ENCODE assay signal across 9 cellular contexts in the genomic region with DNA sequence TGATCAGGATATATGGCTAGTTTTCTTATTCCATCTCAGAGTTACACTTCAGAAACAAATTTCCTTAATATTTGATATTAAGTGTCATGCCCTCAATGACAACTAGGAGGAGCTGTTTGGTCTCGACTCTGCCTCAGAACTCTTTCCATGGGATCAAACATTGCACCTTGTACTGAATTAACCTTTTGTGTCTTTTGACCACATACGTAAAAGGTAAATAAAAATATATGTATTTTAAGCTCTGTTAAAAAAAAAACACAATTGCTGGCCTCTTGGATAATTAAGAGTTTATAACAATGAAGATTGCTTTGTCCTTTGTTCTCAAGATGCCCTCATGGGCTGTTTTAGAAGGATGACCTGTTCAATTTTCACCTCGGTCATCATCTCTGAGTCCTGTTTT. TPM values are rescaled to one million over a fixed set of nuclear protein-coding genes. Genes with fewer than 3 reads are reported as not detected.
DNase-seq lines count a peak whose midpoint lies in the region; TF ChIP-seq lines count a peak whose summit lies in the region.
"Had no signal": no experiment of that assay in that cellular context is flagged by ENCODE, and none has a peak within 500 bp of the region (broad histone marks: within the 10 kb centered on the region; RNA-seq: fewer than 3 reads in every experiment).

No MANE protein-coding gene starts in this region.

- peak overlapping the region; percentile 60 for H3K18ac ChIP-seq in mesendoderm (ENCODE audit: low read length)

- 20% methylated on average over 3 of the region's 3 CpGs for WGBS in mammary epithelial cell (ENCODE audit: low coverage, missing lambda C conversion rate)
- WGBS in mesendoderm (ENCODE audit: extremely low coverage, insufficient coverage, low lambda C conversion rate): no CpG with 5 or more reads among the region's 3 CpGs

- no peak overlapping the region for H2BK5ac ChIP-seq in mesendoderm (ENCODE audit: low read length)

- H3K4me2 ChIP-seq in mammary epithelial cell (ENCODE audit: insufficient read depth, low read depth, low read length) (no peak overlapping the region), mesendoderm (ENCODE audit: low read length) (no peak overlapping the region)

- H3K27me3 ChIP-seq in mammary epithelial cell (ENCODE audit: insufficient read depth, low read length) (no peaks in the 10 kb centered on the region), mesendoderm (ENCODE audit: insufficient read depth, low read length, poor library complexity) (no peaks in the 10 kb centered on the region)

- no peak overlapping the region for H3K23ac ChIP-seq in mesendoderm (ENCODE audit: low read length)

- intact Hi-C loops in mammary epithelial cell (cut with micrococcal nuclease): loop anchor here (1.0 to 2.0 kb wide), 5 partner anchors 20 to 466 kb away; no protein-coding TSS in a partner anchor

- in situ Hi-C loops in mammary epithelial cell (cut with MboI; ENCODE audit: low sequenced_read_pairs in 2 of 2): loop anchor here (10.0 kb wide), 1 partner anchor 470 kb away; no protein-coding TSS in a partner anchor

- DNase-seq in NCI-H2107 treated with DMSO at 0.1 percent for 48 hours (lab: John Stamatoyannopoulos, UW; ENCODE audit: unreplicated experiment): peak; percentile 10
- no peak for DNase-seq in NCI-H2107 (lab: John Stamatoyannopoulos, UW)
- peak; percentile 25 for DNase-seq in H4 (ENCODE audit: low spot score)
- DNase-seq in NCI-H146 treated with DMSO at 0.1 percent for 48 hours (lab: John Stamatoyannopoulos, UW; ENCODE audit: unreplicated experiment): peak; percentile 25
- peak; percentile 43 for DNase-seq in mammary epithelial cell
- peak; percentile 40 for DNase-seq in mesendoderm
- DNase-seq in activated T-cell treated with anti-CD3 and anti-CD28 coated beads, Interleukin-2, amount 50 U/mL, for 48 hours: no peak
- no peak for DNase-seq in stimulated activated CD4-positive, alpha-beta T cell treated with anti-CD3 and anti-CD28 coated beads, Interleukin-12 subunit alpha, Interleukin-12 subunit beta, amount 100 ng/mL, for 4 hours

- H3K9me3 ChIP-seq in mammary epithelial cell (replicated peaks; ENCODE audit: insufficient read depth, low read length): peaks cover 12% of the 10 kb centered on the region

- no peak overlapping the region for H2BK120ac ChIP-seq in mesendoderm (ENCODE audit: low read depth, low read length)

- no peak overlapping the region for H2BK15ac ChIP-seq in mesendoderm (replicated peaks; ENCODE audit: low read depth)

- no peaks in the 10 kb centered on the region for H3K79me2 ChIP-seq in mammary epithelial cell (ENCODE audit: insufficient read depth, low read length)
- no peaks in the 10 kb centered on the region for H3K79me2 ChIP-seq in mesendoderm (ENCODE audit: control insufficient read depth, insufficient read depth, low read length)

- no peak overlapping the region for H2AK5ac ChIP-seq in mesendoderm (ENCODE audit: low read length)

- no peak overlapping the region for H3K9ac ChIP-seq in mammary epithelial cell (ENCODE audit: insufficient read depth, low read length)
- no peak overlapping the region for H3K9ac ChIP-seq in mesendoderm (ENCODE audit: low read length)

- H4K8ac ChIP-seq in mesendoderm (ENCODE audit: low read depth, low read length): peak overlapping the region; percentile 56

- no peak overlapping the region for H3K4ac ChIP-seq in mesendoderm (ENCODE audit: low read depth, low read length)

- CTCF ChIA-PET in mammary epithelial cell (lab: Charles Lee; ENCODE audit: low non-redundant PET): interaction anchor here (0.6 to 0.7 kb wide), 4 partner anchors 245 to 1097 kb away, joined by 4 to 8 read pairs (median 6); no protein-coding TSS in a partner anchor

- H4K5ac ChIP-seq in mesendoderm (ENCODE audit: low read length): no peak overlapping the region

- H3K4me3 ChIP-seq in mammary epithelial cell (replicated peaks in 1 of 3; ENCODE audit: insufficient read depth in 1 of 3, low read depth in 2 of 3, low read length in 3 of 3) (no peak overlapping the region), mesendoderm (ENCODE audit: low read length) (no peak overlapping the region)

- H3K79me1 ChIP-seq in mesendoderm (ENCODE audit: low read length): no peaks in the 10 kb centered on the region

- H3K4me1 ChIP-seq in mammary epithelial cell (ENCODE audit: insufficient read depth, low read length) (peaks cover 5% of the 10 kb centered on the region), mesendoderm (ENCODE audit: control insufficient read depth, low read depth, low read length) (no peaks in the 10 kb centered on the region)

- H3K56ac ChIP-seq in mesendoderm (ENCODE audit: low read length): no peak overlapping the region

- dilution Hi-C loops in mammary epithelial cell (cut with HindIII; ENCODE audit: low sequenced_read_pairs): no loop called here

- H2AFZ ChIP-seq in mammary epithelial cell (ENCODE audit: low read depth, low read length): no peak overlapping the region

- H4K20me1 ChIP-seq in mammary epithelial cell (ENCODE audit: insufficient read depth, low read length): no peaks in the 10 kb centered on the region

- peak; percentile 84 to 87 for TF ChIP-seq CTCF in mammary epithelial cell (conservative IDR thresholded peaks at IDR 0.05 in 1 of 2, IDR thresholded peaks at IDR 0.05 in 1 of 2; ENCODE audit: extremely low read depth in 1 of 2, insufficient read depth in 1 of 2, low read depth in 1 of 2, low read length in 2 of 2)

- no TSS peak for BruUV-seq in mammary epithelial cell (replicated peaks; lab: Mats Ljungman, UMichigan)

- H3K27ac ChIP-seq in mammary epithelial cell (ENCODE audit: insufficient read depth, low read depth, low read length) (no peak overlapping the region), mesendoderm (ENCODE audit: low read depth, low read length) (no peak overlapping the region)

- H3K36me3 ChIP-seq in mammary epithelial cell (ENCODE audit: insufficient read depth, low read length) (no peaks in the 10 kb centered on the region), mesendoderm (ENCODE audit: control insufficient read depth, insufficient read depth, low read length) (no peaks in the 10 kb centered on the region)

RNA-seq across cellular contexts. Expression of a gene that starts 18.7 kb away (rescaled TPM):
- total RNA-seq in H4 (2014; rRNA removed; shearing (Covaris generic)): 246 and 270 TPM in 2 replicates
- over 10,000 TPM; 11,348 to 20,313 TPM for total RNA-seq in mammary epithelial cell
- 3,880 TPM for polyA plus RNA-seq in mammary epithelial cell
- 7,804 TPM for polyA minus RNA-seq in mammary epithelial cell
- 82.2 TPM for polyA plus RNA-seq in mesendoderm (2013, experiment 1 of 2)
- polyA plus RNA-seq in mesendoderm (2013, experiment 2 of 2): 79.8 TPM
- total RNA-seq: CD4-positive, alpha-beta memory T cell had no signal

Comparison
In these comparisons a context has a peak if more than half of its experiments do, and no peak if none do; other contexts are left out.
1. DNase-seq: peak in NCI-H2107 treated with DMSO at 0.1 percent for 48 hours (single experiment), H4 (single experiment), NCI-H146 treated with DMSO at 0.1 percent for 48 hours (single experiment), mammary epithelial cell (single experiment) and mesendoderm (single experiment); none in NCI-H2107 (single experiment), activated T-cell treated with anti-CD3 and anti-CD28 coated beads, Interleukin-2, amount 50 U/mL, for 48 hours (0 of 2) and stimulated activated CD4-positive, alpha-beta T cell treated with anti-CD3 and anti-CD28 coated beads, Interleukin-12 subunit alpha, Interleukin-12 subunit beta, amount 100 ng/mL, for 4 hours (single experiment).
2. RNA of a gene that starts 18.7 kb away (total RNA-seq): 11,348 to 20,313 TPM in mammary epithelial cell; 246 to 270 TPM in H4; every median in the first group is over 10 times any median in the second.